Comparison of ENCODE assay signal across 8 cellular contexts in the genomic region with DNA sequence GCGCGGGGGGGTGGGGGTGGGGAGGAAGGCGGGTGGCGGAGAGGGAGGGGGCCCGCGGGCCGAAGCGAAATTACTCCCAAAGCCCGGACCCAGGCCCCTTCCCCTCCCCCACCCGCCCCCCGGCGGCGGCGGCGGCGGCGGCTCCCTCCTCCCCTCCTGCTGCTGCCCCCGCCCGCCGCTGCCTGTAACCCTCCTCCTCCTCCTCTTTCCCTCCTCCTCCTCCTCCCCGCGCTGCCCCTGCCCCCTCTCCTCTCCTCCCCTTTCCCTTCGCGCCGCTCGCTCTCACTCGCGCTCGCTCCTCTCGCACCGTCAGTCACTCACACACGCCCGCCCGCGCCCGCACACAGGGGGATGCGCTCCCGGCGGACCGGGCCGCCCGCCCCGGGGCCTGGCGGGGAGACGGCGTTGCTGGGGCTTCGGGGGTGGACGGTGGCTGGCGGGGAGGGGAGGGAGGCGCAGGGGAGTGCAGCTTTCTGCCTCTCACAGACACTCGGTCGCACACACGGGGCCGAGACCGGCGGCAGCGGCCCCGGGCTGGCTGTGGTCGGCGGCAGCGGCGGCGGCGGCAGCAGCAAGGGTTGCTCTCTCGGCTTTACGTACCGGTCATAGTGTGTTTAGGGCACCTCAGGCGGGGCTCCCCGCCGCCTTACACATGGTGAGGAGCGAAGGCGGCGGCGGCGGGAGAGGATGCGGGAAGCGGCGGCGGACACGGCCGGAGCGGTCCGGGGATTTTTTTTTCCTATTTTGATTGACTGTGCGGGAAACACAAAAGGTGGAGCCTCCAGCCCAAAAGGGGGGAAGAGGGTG. TPM values are rescaled to one million over a fixed set of nuclear protein-coding genes. Genes with fewer than 3 reads are reported as not detected.
DNase-seq lines count a peak whose midpoint lies in the region; ATAC-seq and TF ChIP-seq lines count a peak whose summit lies in the region.

No MANE protein-coding gene starts in this region.

- ATAC-seq in HCT116 (peak; percentile 55), HG02884 (IDR thresholded peaks at IDR 0.05; ENCODE audit: unreplicated experiment) (no peak)

- TF ChIP-seq POLR2A in HCT116 (IDR thresholded peaks at IDR 0.05; ENCODE audit: borderline replicate concordance, extremely low read depth, insufficient read depth, insufficient read length) = peak; percentile 23

- DNase-seq in ELF-1 (ENCODE audit: low read depth, low spot score) (peak; percentile 69), HCT116 (ENCODE audit: low read depth, low spot score) (no peak), NCI-H128 (lab: John Stamatoyannopoulos, UW; ENCODE audit: unreplicated experiment) (peak; percentile 42), T-helper 9 cell (peak; percentile 79), astrocyte of the cerebellum (ENCODE audit: low read depth) (peak; percentile 49), hepatocyte (ENCODE audit: low spot score) (peak; percentile 93), retinal pigment epithelial cell (ENCODE audit: low read depth) (no peak)

- POLR2A ChIA-PET in HCT116 (lab: Charles Lee) = no interaction called here

- no peak overlapping the region for H2AFZ ChIP-seq in HCT116 (ENCODE audit: low read depth, low read length, poor library complexity, severe bottlenecking)
- H2AFZ ChIP-seq in hepatocyte = peak overlapping the region; percentile 28

- H3K36me3 ChIP-seq in HCT116 (ENCODE audit: control insufficient read depth in 1 of 2, insufficient read depth in 2 of 2, low read length in 2 of 2) = no peaks in the 10 kb centered on the region
- no peaks in the 10 kb centered on the region for H3K36me3 ChIP-seq in hepatocyte (replicated peaks; ENCODE audit: insufficient read depth, low read depth)

- H3K4me2 ChIP-seq in HCT116 (ENCODE audit: low read length) = peak overlapping the region; percentile 72
- peak overlapping the region; percentile 70 for H3K4me2 ChIP-seq in hepatocyte

- in situ Hi-C loops in astrocyte of the cerebellum (cut with HindIII; ENCODE audit: low sequenced_read_pairs) = no loop called here

- H3K9me2 ChIP-seq in HCT116 (ENCODE audit: insufficient read depth) = no peaks in the 10 kb centered on the region
- H3K9me2 ChIP-seq in hepatocyte (replicated peaks; ENCODE audit: insufficient read depth) = no peaks in the 10 kb centered on the region

- H3K79me2 ChIP-seq in HCT116 (ENCODE audit: insufficient read depth, low read length) = peaks cover 50% of the 10 kb centered on the region
- peaks cover 46% of the 10 kb centered on the region for H3K79me2 ChIP-seq in hepatocyte

- WGBS in hepatocyte (ENCODE audit: low lambda C conversion rate, missing lambda C conversion rate) = 2% methylated on average over 32 of the region's 84 CpGs

- peak overlapping the region; percentile 97 for H3K9ac ChIP-seq in HCT116 (ENCODE audit: low read length)

- H3K4me3 ChIP-seq in HCT116 (replicated peaks in 1 of 2; ENCODE audit: low read depth in 1 of 2, low read length in 2 of 2) (peak overlapping the region; percentile 81 to 84), astrocyte of the cerebellum (ENCODE audit: low read depth, low read length) (peak overlapping the region; percentile 79), hepatocyte (peak overlapping the region; percentile 69), retinal pigment epithelial cell (ENCODE audit: low read length) (peak overlapping the region; percentile 80)

- RAD21 ChIA-PET in HCT116 (lab: Charles Lee; ENCODE audit: low non-redundant PET in 1 of 2, low total read pairs in 2 of 2, uncharacterized antibody in 2 of 2, unreplicated experiment in 2 of 2) = no interaction called here

- H3K9me3 ChIP-seq in HCT116 (ENCODE audit: control insufficient read depth in 1 of 2, insufficient read depth in 1 of 2, low read depth in 1 of 2, low read length in 2 of 2) (no peaks in the 10 kb centered on the region), hepatocyte (ENCODE audit: low read depth) (no peaks in the 10 kb centered on the region)

- no peak for TF ChIP-seq RAD21 in HCT116 (IDR thresholded peaks at IDR 0.05; ENCODE audit: low read depth)

- H3K27ac ChIP-seq in HCT116 (ENCODE audit: low read depth, low read length) (peak overlapping the region; percentile 96), hepatocyte (peak overlapping the region; percentile 99)

- BruUV-seq in HCT116 (replicated peaks; lab: Mats Ljungman, UMichigan) = no TSS peak

- intact Hi-C loops in HCT116 (cut with micrococcal nuclease) = loop anchor here (2.0 to 10.0 kb wide), 5 partner anchors 76 to 370 kb away; a partner anchor contains a TSS

- no peaks in the 10 kb centered on the region for H3K27me3 ChIP-seq in HCT116 (ENCODE audit: insufficient read depth, low read length)
- H3K27me3 ChIP-seq in hepatocyte = no peaks in the 10 kb centered on the region

- CTCF ChIA-PET in HCT116 (lab: Charles Lee) = interaction anchor here (0.9 kb wide), 1 partner anchor 377 kb away, joined by 4 read pairs; no protein-coding TSS in a partner anchor

- H4K20me1 ChIP-seq in HCT116 (ENCODE audit: insufficient read depth) = no peaks in the 10 kb centered on the region
- H4K20me1 ChIP-seq in hepatocyte (ENCODE audit: insufficient read depth, poor library complexity, severe bottlenecking) = peaks cover 4% of the 10 kb centered on the region

- H3K4me1 ChIP-seq in HCT116 (ENCODE audit: control insufficient read depth in 1 of 2, insufficient read depth in 2 of 2, low read length in 2 of 2) (peaks cover 17 to 35% of the 10 kb centered on the region in 2 experiments; a peak in 3 of 4 replicates), hepatocyte (ENCODE audit: insufficient read depth) (peaks cover 9% of the 10 kb centered on the region)

- no peak for TF ChIP-seq CTCF in HCT116 (IDR thresholded peaks at IDR 0.05 in 2 of 3, conservative IDR thresholded peaks at IDR 0.05 in 1 of 3; ENCODE audit: borderline replicate concordance in 1 of 3, insufficient read depth in 1 of 3, low read depth in 2 of 3, low read length in 2 of 3)
- TF ChIP-seq CTCF in astrocyte of the cerebellum (IDR thresholded peaks at IDR 0.05; ENCODE audit: low read depth, low read length, missing control alignments) = no peak
- TF ChIP-seq CTCF in hepatocyte (IDR thresholded peaks at IDR 0.05; ENCODE audit: poor library complexity) = no peak
- no peak for TF ChIP-seq CTCF in retinal pigment epithelial cell (conservative IDR thresholded peaks at IDR 0.05; ENCODE audit: low read depth, low read length)

TF ChIP-seq in HCT116, 20 proteins besides CTCF, POLR2A, EP300 and RAD21:
- TF ChIP-seq EGR1 (IDR thresholded peaks at IDR 0.05; ENCODE audit: low read depth) = 0 out of 2 replicates have a peak, but pooled peaks have one; percentile 28
- peak; percentile 11 for TF ChIP-seq TCF7L2 (IDR thresholded peaks at IDR 0.05; ENCODE audit: borderline replicate concordance, extremely low read depth, insufficient read depth, insufficient read length)
- TF ChIP-seq ELF1 (IDR thresholded peaks at IDR 0.05; ENCODE audit: borderline replicate concordance, low read depth) = no peak
- TF ChIP-seq, protein P1, sequence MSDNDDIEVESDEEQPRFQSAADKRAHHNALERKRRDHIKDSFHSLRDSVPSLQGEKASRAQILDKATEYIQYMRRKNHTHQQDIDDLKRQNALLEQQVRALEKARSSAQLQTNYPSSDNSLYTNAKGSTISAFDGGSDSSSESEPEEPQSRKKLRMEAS (IDR thresholded peaks at IDR 0.05) = peak; percentile 39; the same call in 1 of the 2 replicates
- TF ChIP-seq SIN3A (IDR thresholded peaks at IDR 0.05; ENCODE audit: low read depth) = peak; percentile 73; the same call in 1 of the 2 replicates
TF ChIP-seq in HCT116: peak in this region for 4.

RNA-seq across cellular contexts. Expression of a gene that starts 0.4 kb away (rescaled TPM):
- total RNA-seq in HCT116 (2021; ENCODE audit: unreplicated experiment) = 98.0 TPM
- polyA plus RNA-seq in HCT116 (2012) = 28.9 and 39.2 TPM in 2 replicates
- 110 and 133 TPM in 2 replicates for total RNA-seq in hepatocyte
- polyA plus RNA-seq in hepatocyte = 37.2 and 38.6 TPM in 2 replicates

Comparison
In these comparisons a context has a peak if more than half of its experiments do, and no peak if none do; other contexts are left out.
1. DNase-seq: peak in ELF-1 (single experiment), NCI-H128 (single experiment), T-helper 9 cell (single experiment), astrocyte of the cerebellum (single experiment) and hepatocyte (single experiment); none in HCT116 (single experiment) and retinal pigment epithelial cell (single experiment).
2. Peak in every context shown above with its lines, with median percentiles within 50 percentile points of each other: H3K4me3 ChIP-seq.